Comparison of ENCODE assay signal across 32 cellular contexts in genomic region chr7:8625612-8626011, GRCh38.
"Had no signal": no experiment of that assay in that cellular context is flagged by ENCODE, and none has a peak within 500 bp of the region (broad histone marks: within the 10 kb centered on the region; RNA-seq: fewer than 3 reads in every experiment).

No MANE protein-coding gene starts in this region.

- DNase-seq: activated CD4-positive, alpha-beta T cell treated with anti-CD3 and anti-CD28 coated beads for 1 hour; activated CD4-positive, alpha-beta T cell treated with anti-CD3 and anti-CD28 coated beads for 4 hours; activated CD4-positive, alpha-beta T cell treated with anti-CD3 and anti-CD28 coated beads, Interleukin-2, amount 10 ng/mL, durations not matched to agents 7 days and 5 days; activated CD4-positive, alpha-beta T cell treated with anti-CD3 and anti-CD28 coated beads, Interleukin-2, amount 50 U/mL, for 4 hours; activated CD8-positive, alpha-beta memory T cell treated with anti-CD3 and anti-CD28 coated beads for 24 hours; activated CD8-positive, alpha-beta T cell treated with anti-CD3 and anti-CD28 coated beads for 36 hours; activated effector memory CD4-positive, alpha-beta T cell treated with Interleukin-2 at 50 U/mL for 16 hours; activated gamma-delta T cell treated with Interleukin-2 at 50 U/mL for 16 hours; activated naive CD4-positive, alpha-beta T cell treated with anti-CD3 and anti-CD28 coated beads, Interleukin-2, amount 50 U/mL, for 16 hours; activated naive CD4-positive, alpha-beta T cell treated with Interleukin-2 at 50 U/mL for 16 hours; activated T-cell treated with anti-CD3 and anti-CD28 coated beads, Interleukin-2, amount 50 U/mL, for 4 hours; amniotic stem cell; anterior cingulate cortex; brain microvascular endothelial cell; dorsolateral prefrontal cortex; effector memory CD4-positive, alpha-beta T cell; endodermal cell; foreskin fibroblast; head of caudate nucleus; hippocampal formation; T1000 had no signal

- H3K9me3 Mint-ChIP-seq: activated CD4-positive, alpha-beta T cell treated with anti-CD3 and anti-CD28 coated beads, Interleukin-2, amount 10 ng/mL, durations not matched to agents 7 days and 5 days; activated CD8-positive, alpha-beta T cell treated with anti-CD3 and anti-CD28 coated beads for 36 hours; activated T-cell treated with anti-CD3 and anti-CD28 coated beads, Interleukin-2, amount 50 U/mL, for 4 hours; activated T-helper 17 cell treated with anti-CD3 and anti-CD28 coated beads, Interleukin-2, amount 50 U/mL, for 72 hours; dendritic cell treated with granulocyte-macrophage colony-stimulating factor and Interleukin-4, amounts not matched to agents 40 ng/mL and 50 ng/mL, for 4 days; endodermal cell; T-helper 2 cell treated with Interferon-gamma antibody and Interleukin-4, amounts not matched to agents 5 μg/mL and 100 μg/mL, for 36 hours; WTC11 had no signal

- H3K27me3 ChIP-seq: brain microvascular endothelial cell had no signal

- ATAC-seq: activated CD8-positive, alpha-beta T cell treated with anti-CD3 and anti-CD28 coated beads for 36 hours; activated T-cell treated with anti-CD3 and anti-CD28 coated beads, Interleukin-2, amount 50 U/mL, for 4 hours; activated T-helper 17 cell treated with anti-CD3 and anti-CD28 coated beads, Interleukin-2, amount 50 U/mL, for 72 hours; esophagus mucosa; WTC11 had no signal

- H3K36me3 ChIP-seq: brain microvascular endothelial cell had no signal

- H3K4me3 ChIP-seq: coronary artery, dorsolateral prefrontal cortex had no signal

- FAIRE-seq: astrocyte, bronchial epithelial cell, frontal cortex had no signal

- H3K36me3 Mint-ChIP-seq: activated naive CD8-positive, alpha-beta T cell; WTC11 had no signal

- H3K4me3 Mint-ChIP-seq: activated CD4-positive, alpha-beta T cell treated with anti-CD3 and anti-CD28 coated beads, Interleukin-2, amount 10 ng/mL, durations not matched to agents 7 days and 5 days; activated CD8-positive, alpha-beta T cell treated with anti-CD3 and anti-CD28 coated beads for 36 hours; activated naive CD8-positive, alpha-beta T cell; activated T-cell treated with anti-CD3 and anti-CD28 coated beads, Interleukin-2, amount 50 U/mL, for 4 hours; activated T-helper 17 cell treated with anti-CD3 and anti-CD28 coated beads, Interleukin-2, amount 50 U/mL, for 72 hours; central memory CD8-positive, alpha-beta T cell; dendritic cell treated with granulocyte-macrophage colony-stimulating factor and Interleukin-4, amounts not matched to agents 40 ng/mL and 50 ng/mL, for 4 days; endodermal cell; T-helper 2 cell treated with Interferon-gamma antibody and Interleukin-4, amounts not matched to agents 5 μg/mL and 100 μg/mL, for 36 hours; WTC11 had no signal

- H3K27ac ChIP-seq: brain microvascular endothelial cell, coronary artery, dorsolateral prefrontal cortex had no signal

- H3K27ac Mint-ChIP-seq: activated CD4-positive, alpha-beta T cell treated with anti-CD3 and anti-CD28 coated beads, Interleukin-2, amount 10 ng/mL, durations not matched to agents 7 days and 5 days; activated CD8-positive, alpha-beta T cell treated with anti-CD3 and anti-CD28 coated beads for 36 hours; activated naive CD8-positive, alpha-beta T cell; activated T-helper 17 cell treated with anti-CD3 and anti-CD28 coated beads, Interleukin-2, amount 50 U/mL, for 72 hours; dendritic cell treated with granulocyte-macrophage colony-stimulating factor and Interleukin-4, amounts not matched to agents 40 ng/mL and 50 ng/mL, for 4 days; endodermal cell; T-helper 2 cell treated with Interferon-gamma antibody and Interleukin-4, amounts not matched to agents 5 μg/mL and 100 μg/mL, for 36 hours; WTC11 had no signal

- H3K4me1 Mint-ChIP-seq: activated CD4-positive, alpha-beta T cell treated with anti-CD3 and anti-CD28 coated beads, Interleukin-2, amount 10 ng/mL, durations not matched to agents 7 days and 5 days; activated T-helper 17 cell treated with anti-CD3 and anti-CD28 coated beads, Interleukin-2, amount 50 U/mL, for 72 hours; central memory CD8-positive, alpha-beta T cell had no signal

- H3K27me3 Mint-ChIP-seq: activated CD4-positive, alpha-beta T cell treated with anti-CD3 and anti-CD28 coated beads, Interleukin-2, amount 10 ng/mL, durations not matched to agents 7 days and 5 days; activated CD8-positive, alpha-beta T cell treated with anti-CD3 and anti-CD28 coated beads for 36 hours; activated naive CD8-positive, alpha-beta T cell; activated T-helper 17 cell treated with anti-CD3 and anti-CD28 coated beads, Interleukin-2, amount 50 U/mL, for 72 hours; central memory CD8-positive, alpha-beta T cell; dendritic cell treated with granulocyte-macrophage colony-stimulating factor and Interleukin-4, amounts not matched to agents 40 ng/mL and 50 ng/mL, for 4 days had no signal
